19 cellular contexts compared by ENCODE assay signal in the genomic region with DNA sequence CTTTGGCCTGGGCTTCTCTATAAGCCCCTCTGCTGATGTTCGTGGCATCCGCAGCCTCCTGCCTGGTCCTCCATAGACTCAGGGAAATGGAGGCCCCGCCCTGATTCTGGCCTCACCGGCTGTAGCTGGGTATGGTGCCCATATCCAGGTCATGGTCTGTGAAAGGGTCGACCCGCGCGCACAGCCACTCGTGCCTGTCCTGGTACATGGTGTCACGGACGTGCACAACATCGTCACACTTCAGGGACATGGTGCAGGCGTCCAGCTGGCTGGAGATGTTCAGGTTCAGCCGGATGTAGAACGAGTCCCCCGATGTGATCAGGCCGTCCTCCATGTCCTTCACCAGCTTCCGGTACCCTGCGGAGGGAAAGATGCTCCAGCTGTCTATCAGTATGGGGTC.
"Had no signal": no experiment of that assay in that cellular context is flagged by ENCODE, and none has a peak within 500 bp of the region (broad histone marks: within the 10 kb centered on the region; RNA-seq: fewer than 3 reads in every experiment).

No MANE protein-coding gene starts in this region.

- H3K4me1 ChIP-seq: esophagus muscularis mucosa, gastrocnemius medialis, parathyroid adenoma, prostate gland, right lobe of liver, uterus had no signal

- H3K9ac ChIP-seq: parathyroid adenoma had no signal

- H3K27me3 ChIP-seq: right lobe of liver, uterus had no signal

- H3K4me1 Mint-ChIP-seq: naive thymus-derived CD8-positive, alpha-beta T cell had no signal

- H3K4me3 Mint-ChIP-seq: dendritic cell treated with granulocyte-macrophage colony-stimulating factor and Interleukin-4, amounts not matched to agents 40 ng/mL and 50 ng/mL, for 4 days; effector memory CD8-positive, alpha-beta T cell; type B pancreatic cell had no signal

- H3K36me3 ChIP-seq: esophagus muscularis mucosa, gastrocnemius medialis, heart right ventricle, prostate gland, right lobe of liver, uterus had no signal

- H3K4me3 ChIP-seq: esophagus muscularis mucosa, gastrocnemius medialis, heart right ventricle, mucosa of descending colon, prostate gland, right lobe of liver, uterus had no signal

- H3K9me3 ChIP-seq: esophagus muscularis mucosa, gastrocnemius medialis, mucosa of descending colon, prostate gland, right lobe of liver, uterus had no signal

- H3K27ac Mint-ChIP-seq: dendritic cell treated with granulocyte-macrophage colony-stimulating factor and Interleukin-4, amounts not matched to agents 40 ng/mL and 50 ng/mL, for 4 days; type B pancreatic cell had no signal

- H2AFZ ChIP-seq: parathyroid adenoma had no signal

- DNase-seq: effector memory CD8-positive, alpha-beta T cell; gastrocnemius medialis; heart right ventricle; hypothalamus; kidney glomerular epithelial cell; mucosa of descending colon; naive thymus-derived CD8-positive, alpha-beta T cell; right lobe of liver; stimulated activated CD4-positive, alpha-beta T cell treated with anti-CD3 and anti-CD28 coated beads, Interleukin-4, amount 100 ng/mL, for 1 hour; stimulated activated naive CD4-positive, alpha-beta T cell; uterus had no signal

- H3K27me3 Mint-ChIP-seq: effector memory CD8-positive, alpha-beta T cell; naive thymus-derived CD8-positive, alpha-beta T cell had no signal

- H3K27ac ChIP-seq: epithelial cell of prostate, esophagus muscularis mucosa, gastrocnemius medialis, heart right ventricle, parathyroid adenoma, prostate gland, right lobe of liver, uterus had no signal

- ATAC-seq: effector memory CD8-positive, alpha-beta T cell; gastrocnemius medialis; heart right ventricle; mucosa of descending colon; naive thymus-derived CD8-positive, alpha-beta T cell; right lobe of liver had no signal

- FAIRE-seq: colon, islet of Langerhans had no signal

- H3K9me3 Mint-ChIP-seq: dendritic cell treated with granulocyte-macrophage colony-stimulating factor and Interleukin-4, amounts not matched to agents 40 ng/mL and 50 ng/mL, for 4 days; effector memory CD8-positive, alpha-beta T cell had no signal
